Comparison of ENCODE assay signal across 15 cellular contexts in genomic region chr5:168600409-168600808, GRCh38. TPM values are rescaled to one million over a fixed set of nuclear protein-coding genes. Genes with fewer than 3 reads are reported as not detected.
DNase-seq lines count a peak whose midpoint lies in the region; ATAC-seq and TF ChIP-seq lines count a peak whose summit lies in the region.
"Had no signal": no experiment of that assay in that cellular context is flagged by ENCODE, and none has a peak within 500 bp of the region (broad histone marks: within the 10 kb centered on the region; RNA-seq: fewer than 3 reads in every experiment).

No MANE protein-coding gene starts in this region.

- no peak for TF ChIP-seq POLR2A in testis (IDR thresholded peaks at IDR 0.05)

- H3K9me3 ChIP-seq in testis, result no peaks in the 10 kb centered on the region
- H3K9me3 ChIP-seq: gastrocnemius medialis, SJSA1 had no signal

- 79 to 84% methylated on average over 2 to 3 of the region's 3 CpGs for WGBS in testis, 2 donors

- in situ Hi-C loops in Caki2 (cut with HindIII; ENCODE audit: low pct_unique_long_range_greater_than_20kb, low sequenced_read_pairs), result no loop called here

- H3K27me3 ChIP-seq in testis, result no peaks in the 10 kb centered on the region
- H3K27me3 ChIP-seq: gastrocnemius medialis had no signal

- peaks cover 12% of the 10 kb centered on the region for H3K9me3 Mint-ChIP-seq in mesothelial cell of epicardium
- H3K9me3 Mint-ChIP-seq in endothelial cell (ENCODE audit: unreplicated experiment), result no peaks in the 10 kb centered on the region
- H3K9me3 Mint-ChIP-seq: activated T-cell treated with anti-CD3 and anti-CD28 coated beads, Interleukin-2, amount 50 U/mL, for 4 hours had no signal

- DNase-seq in Caki2 (ENCODE audit: low read depth) (peak; percentile 16), NCI-H2171 (lab: John Stamatoyannopoulos, UW) (peak; percentile 46), amniotic epithelial cell (ENCODE audit: low read depth) (peak; percentile 36), mesothelial cell of epicardium (ENCODE audit: low spot score in 2 of 2, unreplicated experiment in 2 of 2) (no peak), testis (no peak), head of caudate nucleus (no peak), endothelial cell (ENCODE audit: low spot score) (no peak)
- DNase-seq: activated CD4-positive, alpha-beta T cell treated with anti-CD3 and anti-CD28 coated beads, Interleukin-2, amount 10 ng/mL, durations not matched to agents 24 days and 14 days; activated naive CD8-positive, alpha-beta T cell treated with anti-CD3 and anti-CD28 coated beads for 36 hours; activated T-cell treated with anti-CD3 and anti-CD28 coated beads, Interleukin-2, amount 50 U/mL, for 4 hours; gastrocnemius medialis; NCI-H1930; NK-92 treated with Interleukin-12 subunit alpha and Interleukin-12 subunit beta, amount 100 ng/mL, for 24 hours had no signal

- H3K36me3 Mint-ChIP-seq in mesothelial cell of epicardium (no peaks in the 10 kb centered on the region), endothelial cell (ENCODE audit: low read depth, unreplicated experiment) (no peaks in the 10 kb centered on the region)

- TF ChIP-seq CTCF in mesothelial cell of epicardium (IDR thresholded peaks at IDR 0.05; ENCODE audit: unreplicated experiment) (no peak), testis (IDR thresholded peaks at IDR 0.05) (no peak), endothelial cell (IDR thresholded peaks at IDR 0.05; ENCODE audit: unreplicated experiment) (no peak)

- no peak for ATAC-seq in GM21576 (IDR thresholded peaks at IDR 0.05; ENCODE audit: unreplicated experiment)
- ATAC-seq: activated T-cell treated with anti-CD3 and anti-CD28 coated beads, Interleukin-2, amount 50 U/mL, for 4 hours; gastrocnemius medialis had no signal

- H3K4me3 Mint-ChIP-seq in mesothelial cell of epicardium (no peak overlapping the region), endothelial cell (ENCODE audit: unreplicated experiment) (no peak overlapping the region)
- H3K4me3 Mint-ChIP-seq: activated CD4-positive, alpha-beta T cell treated with anti-CD3 and anti-CD28 coated beads, Interleukin-2, amount 10 ng/mL, durations not matched to agents 24 days and 14 days; activated naive CD8-positive, alpha-beta T cell treated with anti-CD3 and anti-CD28 coated beads for 36 hours; activated T-cell treated with anti-CD3 and anti-CD28 coated beads, Interleukin-2, amount 50 U/mL, for 4 hours had no signal

- no peak overlapping the region for H3K27ac ChIP-seq in testis
- H3K27ac ChIP-seq: gastrocnemius medialis, SJSA1 had no signal

- H3K36me3 ChIP-seq in testis (ENCODE audit: low read depth, missing control alignments), result no peaks in the 10 kb centered on the region
- H3K36me3 ChIP-seq: gastrocnemius medialis, SJSA1 had no signal

- intact Hi-C loops in testis (cut with DNase I; ENCODE audit: low total_unique reads) (no loop called here), head of caudate nucleus (cut with DNase I) (no loop called here)

- peaks cover 9% of the 10 kb centered on the region for H3K27me3 Mint-ChIP-seq in mesothelial cell of epicardium (ENCODE audit: low read depth)
- no peaks in the 10 kb centered on the region for H3K27me3 Mint-ChIP-seq in endothelial cell (ENCODE audit: unreplicated experiment)

- no peak overlapping the region for H3K4me3 ChIP-seq in testis
- H3K4me3 ChIP-seq: gastrocnemius medialis, SJSA1 had no signal

- H3K27ac Mint-ChIP-seq in mesothelial cell of epicardium, result peak overlapping the region; percentile 36
- H3K27ac Mint-ChIP-seq in endothelial cell (ENCODE audit: unreplicated experiment), result no peak overlapping the region
- H3K27ac Mint-ChIP-seq: activated CD4-positive, alpha-beta T cell treated with anti-CD3 and anti-CD28 coated beads, Interleukin-2, amount 10 ng/mL, durations not matched to agents 24 days and 14 days; activated naive CD8-positive, alpha-beta T cell treated with anti-CD3 and anti-CD28 coated beads for 36 hours had no signal

- H3K4me1 Mint-ChIP-seq in mesothelial cell of epicardium (peaks cover 8% of the 10 kb centered on the region), endothelial cell (ENCODE audit: unreplicated experiment) (peaks cover 5% of the 10 kb centered on the region)
- H3K4me1 Mint-ChIP-seq: activated CD4-positive, alpha-beta T cell treated with anti-CD3 and anti-CD28 coated beads, Interleukin-2, amount 10 ng/mL, durations not matched to agents 24 days and 14 days; activated naive CD8-positive, alpha-beta T cell treated with anti-CD3 and anti-CD28 coated beads for 36 hours had no signal

- H3K4me1 ChIP-seq in testis, result no peaks in the 10 kb centered on the region
- H3K4me1 ChIP-seq: gastrocnemius medialis had no signal

RNA-seq across cellular contexts. Expression of gene PANK3, which starts 21.2 kb away (rescaled TPM):
- total RNA-seq in Caki2 (2014; rRNA removed; shearing (Covaris generic); ENCODE audit: low replicate concordance), result 34.3 and 45.8 TPM in 2 replicates
- total RNA-seq in mesothelial cell of epicardium (88.3 to 94.5 TPM (median 90.7 TPM) in 3 replicates), testis (10 to 100 TPM; 44.9 to 50.0 TPM), endothelial cell (ENCODE audit: unreplicated experiment) (103 TPM)
- polyA plus RNA-seq in testis (ENCODE audit: insufficient read depth, low read depth, low replicate concordance), result 25.2 TPM

Comparison
In these comparisons a context has a peak if more than half of its experiments do, and no peak if none do; other contexts are left out.
1. DNase-seq: peak in Caki2 (single experiment), NCI-H2171 (single experiment) and amniotic epithelial cell (single experiment); none in mesothelial cell of epicardium (0 of 2), testis (single experiment), head of caudate nucleus (0 of 42) and endothelial cell (single experiment).